In genomic region chr20:47357296-47358051, GRCh38 we compare ENCODE assay signal across 1 cellular context.
TF ChIP-seq lines count a peak whose summit lies in the region.

No MANE protein-coding gene starts in this region.

TF ChIP-seq in HepG2, 621 proteins besides CTCF, POLR2A, EP300 and RAD21 (continued from another document and continues in another):
- TF ChIP-seq ZNF646 (CRISPR knock-in tag; IDR thresholded peaks at IDR 0.05) (no peak), ZNF550 (CRISPR knock-in tag; IDR thresholded peaks at IDR 0.05; ENCODE audit: borderline replicate concordance) (no peak), PPARG (CRISPR knock-in tag; conservative IDR thresholded peaks at IDR 0.05) (peak; percentile 97), CHD4 (IDR thresholded peaks at IDR 0.05; ENCODE audit: borderline replicate concordance, low read length) (no peak), ZNF710 (CRISPR knock-in tag; IDR thresholded peaks at IDR 0.05; ENCODE audit: borderline replicate concordance) (peak; percentile 98; the same call in 1 of the 2 replicates), ZNF512 (CRISPR knock-in tag; IDR thresholded peaks at IDR 0.05) (peak; percentile 85), ZNF773 (CRISPR knock-in tag; IDR thresholded peaks at IDR 0.05; ENCODE audit: borderline replicate concordance) (peak; percentile 93; the same call in 1 of the 2 replicates), ZNF619 (CRISPR knock-in tag; IDR thresholded peaks at IDR 0.05) (no peak), ETS1 (CRISPR knock-in tag; IDR thresholded peaks at IDR 0.05) (peak; percentile 98), DPF2 (CRISPR knock-in tag; IDR thresholded peaks at IDR 0.05; ENCODE audit: borderline replicate concordance, low read depth) (peak; percentile 72; the same call in 1 of the 2 replicates), DMTF1 (CRISPR knock-in tag; IDR thresholded peaks at IDR 0.05) (no peak; the same call in 1 of the 2 replicates), ZNF740 (CRISPR knock-in tag; IDR thresholded peaks at IDR 0.05) (peak; percentile 96), ZBTB7B (CRISPR knock-in tag; IDR thresholded peaks at IDR 0.05) (peak; percentile 97), SRSF1 (optimal IDR thresholded peaks at IDR 0.05; ENCODE audit: low read depth, low read length) (peak; percentile 65), ZBTB4 (CRISPR knock-in tag; IDR thresholded peaks at IDR 0.05; ENCODE audit: borderline replicate concordance) (peak; percentile 55; the same call in 1 of the 2 replicates), TEF (CRISPR knock-in tag; IDR thresholded peaks at IDR 0.05) (peak; percentile 94), HDAC2 (CRISPR knock-in tag; IDR thresholded peaks at IDR 0.05) (peak; percentile 99), MBD4 (IDR thresholded peaks at IDR 0.05; ENCODE audit: borderline replicate concordance, low read length) (no peak), WIZ (CRISPR knock-in tag; IDR thresholded peaks at IDR 0.05) (peak; percentile 91), ZMYM4 (CRISPR knock-in tag; IDR thresholded peaks at IDR 0.05) (peak; percentile 95), ZSCAN29 (CRISPR knock-in tag; conservative IDR thresholded peaks at IDR 0.05) (peak; percentile 98), ZNF296 (CRISPR knock-in tag; conservative IDR thresholded peaks at IDR 0.05) (peak; percentile 19; the same call in 1 of the 2 replicates), ZNF275 (CRISPR knock-in tag; IDR thresholded peaks at IDR 0.05; ENCODE audit: borderline replicate concordance) (peak; percentile 97; the same call in 1 of the 2 replicates), CCAR2 (optimal IDR thresholded peaks at IDR 0.05; ENCODE audit: low read depth, low read length) (peak; percentile 94), ZNF431 (CRISPR knock-in tag; IDR thresholded peaks at IDR 0.05; ENCODE audit: borderline replicate concordance, low read depth) (peak; percentile 99), FUBP1 (CRISPR knock-in tag; IDR thresholded peaks at IDR 0.05; ENCODE audit: borderline replicate concordance) (no peak), NFKBIZ (CRISPR knock-in tag; IDR thresholded peaks at IDR 0.05) (peak; percentile 98), ARID2 (CRISPR knock-in tag; IDR thresholded peaks at IDR 0.05; ENCODE audit: borderline replicate concordance) (peak; percentile 67; the same call in 1 of the 2 replicates), ZNF34 (CRISPR knock-in tag; IDR thresholded peaks at IDR 0.05; ENCODE audit: borderline replicate concordance) (peak; percentile 92; the same call in 1 of the 2 replicates), NFYB (CRISPR knock-in tag; IDR thresholded peaks at IDR 0.05) (peak; percentile 66), SP2 (CRISPR knock-in tag; IDR thresholded peaks at IDR 0.05) (peak; percentile 54), FIP1L1 (IDR thresholded peaks at IDR 0.05; ENCODE audit: borderline replicate concordance, insufficient read depth, low read depth, low read length) (peak; percentile 98), ZNF839 (CRISPR knock-in tag; IDR thresholded peaks at IDR 0.05; ENCODE audit: borderline replicate concordance) (peak; percentile 33; the same call in 1 of the 2 replicates), ZBTB8A (CRISPR knock-in tag; IDR thresholded peaks at IDR 0.05; ENCODE audit: borderline replicate concordance, low read depth) (peak; percentile 68; the same call in 1 of the 2 replicates)
